ENCODE assay signal across 8 cellular contexts in the genomic region with DNA sequence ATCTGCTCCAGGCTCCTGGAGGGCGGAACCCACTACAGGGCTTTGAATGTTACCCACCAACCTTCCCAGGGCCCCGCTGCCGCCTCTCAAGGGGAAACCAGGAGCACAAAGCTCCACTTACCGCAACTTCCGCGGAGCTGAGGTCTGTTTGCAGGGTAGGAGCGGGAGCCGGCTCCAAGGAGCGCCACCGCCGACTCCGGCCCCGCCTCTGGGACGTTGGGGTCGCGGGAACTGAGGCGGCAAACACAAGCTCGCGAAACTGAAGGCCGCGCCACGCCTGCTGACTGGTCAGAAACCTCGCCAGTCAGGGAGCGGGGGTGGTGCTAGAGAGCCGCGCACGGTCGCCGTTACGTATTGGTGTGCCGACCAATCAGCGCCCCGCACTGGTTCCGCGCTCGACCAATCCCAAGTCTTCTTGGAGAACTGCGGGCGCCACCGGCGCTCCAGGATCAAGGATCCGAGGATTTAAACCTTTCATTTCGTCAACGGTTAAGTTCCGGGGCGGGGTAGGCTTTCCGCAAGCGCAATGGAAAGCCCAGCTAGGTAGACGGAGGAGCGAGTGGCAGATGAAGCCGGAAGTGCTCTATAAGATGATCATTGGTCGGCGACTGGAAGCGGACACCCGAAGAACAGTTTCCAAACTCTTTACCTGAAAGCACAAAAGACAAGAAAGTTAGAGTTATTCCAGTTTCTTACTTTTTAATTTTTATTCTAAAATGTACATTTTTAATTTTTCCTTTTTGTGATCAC. TPM values are rescaled to one million over a fixed set of nuclear protein-coding genes. Genes with fewer than 3 reads are reported as not detected.
DNase-seq lines count a peak whose midpoint lies in the region; ATAC-seq, FAIRE-seq and TF ChIP-seq lines count a peak whose summit lies in the region.

Gene STIL (minus strand): TSS at position 233 of the 750 bp plus-strand sequence. CDS start 3,828 bp downstream, outside the sequence.

- H3K36me3 ChIP-seq in WERI-Rb-1 (peaks cover 22% of the 10 kb centered on the region), small intestine (ENCODE audit: control insufficient read depth in 2 of 2, insufficient read depth in 2 of 2, low read length in 2 of 2) (no peaks in the 10 kb centered on the region)

- peak within 1 kb of the TSS; percentile 82 for H3K27ac ChIP-seq in WERI-Rb-1
- H3K27ac ChIP-seq in small intestine (ENCODE audit: low read depth in 1 of 2, low read length in 1 of 2): peak within 1 kb of the TSS; percentile 74 to 96

- FAIRE-seq in small intestine (lab: Jason Lieb, UNC): peak; percentile 23

- WGBS in small intestine, 3 donors: 0 to 1% (median 1%) methylated on average over 54 of the region's 54 CpGs

- in situ Hi-C loops in ACHN (cut with HindIII; ENCODE audit: low pct_ligation_motif_present, low pct_unique_long_range_greater_than_20kb, low sequenced_read_pairs): no loop called here

- H3K9me3 ChIP-seq in WERI-Rb-1 (ENCODE audit: severe bottlenecking): no peaks in the 10 kb centered on the region
- no peaks in the 10 kb centered on the region for H3K9me3 ChIP-seq in small intestine (ENCODE audit: control insufficient read depth, low read depth)

- H3K27me3 ChIP-seq in WERI-Rb-1 (ENCODE audit: insufficient read depth, low read depth, severe bottlenecking): no peaks in the 10 kb centered on the region
- no peaks in the 10 kb centered on the region for H3K27me3 ChIP-seq in small intestine (ENCODE audit: control insufficient read depth in 2 of 2, insufficient read depth in 2 of 2, low read length in 2 of 2)

- no peaks in the 10 kb centered on the region for H3K4me1 ChIP-seq in small intestine (ENCODE audit: control insufficient read depth in 2 of 2, insufficient read depth in 1 of 2, low read depth in 1 of 2, low read length in 1 of 2)

- ATAC-seq in GM18873 (IDR thresholded peaks at IDR 0.05; ENCODE audit: low FRiP score, unreplicated experiment): peak; percentile 91
- ATAC-seq in HG03139 (IDR thresholded peaks at IDR 0.05; ENCODE audit: unreplicated experiment): peak; percentile 94

- DNase-seq in ACHN: peak; percentile 99
- peak; percentile 99 for DNase-seq in NCI-H2227 (lab: John Stamatoyannopoulos, UW; ENCODE audit: unreplicated experiment)
- DNase-seq in WERI-Rb-1: peak; percentile 99
- peak; percentile 100 for DNase-seq in cardiac fibroblast (ENCODE audit: low read depth in 2 of 2)
- peak; percentile 98 for DNase-seq in iPS-NIHi11 (ENCODE audit: low spot score)
- peak; percentile 100 for DNase-seq in small intestine

- TF ChIP-seq CTCF in WERI-Rb-1 (IDR thresholded peaks at IDR 0.05; ENCODE audit: low read depth, low read length) (no peak), cardiac fibroblast (IDR thresholded peaks at IDR 0.05; ENCODE audit: low read depth, low read length) (no peak)

- peak within 1 kb of the TSS; percentile 84 for H3K4me3 ChIP-seq in WERI-Rb-1 (ENCODE audit: low read depth, low read length)
- peak within 1 kb of the TSS; percentile 88 to 90 for H3K4me3 ChIP-seq in cardiac fibroblast (replicated peaks in 1 of 2; ENCODE audit: low read depth in 2 of 2, low read length in 2 of 2)
- H3K4me3 ChIP-seq in small intestine (ENCODE audit: low read depth in 1 of 2, low read length in 2 of 2): peak within 1 kb of the TSS; percentile 71 to 82

RNA-seq across cellular contexts. Expression of gene STIL, which starts in this region (rescaled TPM):
- 1 to 10 TPM in 2 of 3 donors, under 1 TPM in 1; 0.54 to 5.5 (median 1.3) TPM for polyA plus RNA-seq in small intestine

Comparison
In these comparisons a context has a peak if more than half of its experiments do, and no peak if none do; other contexts are left out.
1. Peak in every context shown above with its lines: DNase-seq, ATAC-seq, H3K4me3 ChIP-seq and H3K27ac ChIP-seq.